ENCODE assay signal across 12 cellular contexts in the genomic region with DNA sequence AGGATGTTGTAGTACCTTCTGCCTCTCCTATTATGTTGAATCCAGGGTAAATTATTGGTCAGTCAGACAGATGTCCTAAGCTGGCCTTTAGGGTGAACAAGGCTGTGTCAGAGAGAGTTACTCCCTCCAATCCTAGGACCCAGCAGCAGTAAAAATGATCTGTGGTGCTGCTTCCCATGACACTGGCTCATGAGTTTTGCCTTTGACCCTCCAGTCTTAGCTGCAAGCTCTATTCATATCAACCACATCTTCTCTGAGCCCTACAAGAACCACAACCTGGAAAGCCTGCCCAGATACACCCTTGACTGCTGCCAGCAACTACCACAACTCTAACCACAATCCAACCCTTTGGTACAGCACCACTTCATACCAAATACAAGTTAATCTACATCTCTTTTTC. TPM values are rescaled to one million over a fixed set of nuclear protein-coding genes. Genes with fewer than 3 reads are reported as not detected.
DNase-seq lines count a peak whose midpoint lies in the region; ATAC-seq, FAIRE-seq and TF ChIP-seq lines count a peak whose summit lies in the region.
"Had no signal": no experiment of that assay in that cellular context is flagged by ENCODE, and none has a peak within 500 bp of the region (broad histone marks: within the 10 kb centered on the region; RNA-seq: fewer than 3 reads in every experiment).

No MANE protein-coding gene starts in this region.

- peak overlapping the region; percentile 76 for H3K27ac Mint-ChIP-seq in activated CD8-positive, alpha-beta T cell treated with anti-CD3 and anti-CD28 coated beads, Interleukin-2, amount 10 ng/mL, durations not matched to agents 7 days and 5 days
- H3K27ac Mint-ChIP-seq: brain had no signal

- TF ChIP-seq CTCF in mucosa of descending colon (IDR thresholded peaks at IDR 0.05) (no peak), D721Med (IDR thresholded peaks at IDR 0.05; ENCODE audit: insufficient read depth, missing control alignments) (no peak), brain microvascular endothelial cell (IDR thresholded peaks at IDR 0.05; ENCODE audit: low read depth, low read length, missing control alignments) (no peak)

- CTCF ChIA-PET in activated CD8-positive, alpha-beta T cell treated with anti-CD3 and anti-CD28 coated beads, Interleukin-2, amount 10 ng/mL, durations not matched to agents 7 days and 5 days (lab: Charles Lee) = no interaction called here

- no peaks in the 10 kb centered on the region for H3K27me3 ChIP-seq in brain microvascular endothelial cell (replicated peaks)

- intact Hi-C loops in mucosa of descending colon (cut with DNase I, micrococcal nuclease) = no loop called here

- no peaks in the 10 kb centered on the region for H3K9me3 Mint-ChIP-seq in activated CD8-positive, alpha-beta T cell treated with anti-CD3 and anti-CD28 coated beads, Interleukin-2, amount 10 ng/mL, durations not matched to agents 7 days and 5 days (ENCODE audit: insufficient read depth)
- H3K9me3 Mint-ChIP-seq: brain had no signal

- no peak overlapping the region for H3K4me3 Mint-ChIP-seq in activated CD8-positive, alpha-beta T cell treated with anti-CD3 and anti-CD28 coated beads, Interleukin-2, amount 10 ng/mL, durations not matched to agents 7 days and 5 days
- H3K4me3 Mint-ChIP-seq: brain had no signal

- POLR2A ChIA-PET in activated CD8-positive, alpha-beta T cell treated with anti-CD3 and anti-CD28 coated beads, Interleukin-2, amount 10 ng/mL, durations not matched to agents 7 days and 5 days (lab: Charles Lee) = no interaction called here

- peak; percentile 92 for ATAC-seq in activated CD8-positive, alpha-beta T cell treated with anti-CD3 and anti-CD28 coated beads, Interleukin-2, amount 10 ng/mL, durations not matched to agents 7 days and 5 days
- ATAC-seq in mucosa of descending colon = peak; percentile 8
- no peak for ATAC-seq in GM18870 (IDR thresholded peaks at IDR 0.05; ENCODE audit: unreplicated experiment)
- ATAC-seq: left cardiac atrium had no signal

- peaks cover 4% of the 10 kb centered on the region for H3K27me3 Mint-ChIP-seq in activated CD8-positive, alpha-beta T cell treated with anti-CD3 and anti-CD28 coated beads, Interleukin-2, amount 10 ng/mL, durations not matched to agents 7 days and 5 days (ENCODE audit: low read depth)

- FAIRE-seq in D721Med (lab: Jason Lieb, UNC) = no peak

- H3K36me3 Mint-ChIP-seq in activated CD8-positive, alpha-beta T cell treated with anti-CD3 and anti-CD28 coated beads, Interleukin-2, amount 10 ng/mL, durations not matched to agents 7 days and 5 days (ENCODE audit: low read depth) = no peaks in the 10 kb centered on the region
- H3K36me3 Mint-ChIP-seq: brain had no signal

- no peak overlapping the region for H3K27ac ChIP-seq in brain microvascular endothelial cell
- H3K27ac ChIP-seq: WERI-Rb-1 had no signal

- DNase-seq in CMK (ENCODE audit: low read depth) (peak; percentile 4), mucosa of descending colon (no peak), D721Med (ENCODE audit: insufficient read length, low spot score) (no peak), NCI-H2107 treated with DMSO at 0.1 percent for 48 hours (lab: John Stamatoyannopoulos, UW; ENCODE audit: unreplicated experiment) (no peak), brain microvascular endothelial cell (no peak)
- DNase-seq in Jurkat, Clone E6-1 (ENCODE audit: low read depth, low spot score) = peak; percentile 67
- DNase-seq in activated CD8-positive, alpha-beta T cell treated with anti-CD3 and anti-CD28 coated beads, Interleukin-2, amount 10 ng/mL, durations not matched to agents 7 days and 5 days = peak; percentile 63
- DNase-seq: left cardiac atrium, NCI-H1436 treated with DMSO at 0.1 percent for 48 hours, WERI-Rb-1 had no signal

- H3K9me3 ChIP-seq in mucosa of descending colon = no peaks in the 10 kb centered on the region

- in situ Hi-C loops in brain microvascular endothelial cell (cut with HindIII; ENCODE audit: low pct_ligation_motif_present, low sequenced_read_pairs) = no loop called here

- no peaks in the 10 kb centered on the region for H3K4me1 ChIP-seq in mucosa of descending colon (ENCODE audit: low read depth)

- no peaks in the 10 kb centered on the region for H3K36me3 ChIP-seq in mucosa of descending colon (ENCODE audit: low read depth)
- H3K36me3 ChIP-seq in brain microvascular endothelial cell (replicated peaks) = no peaks in the 10 kb centered on the region
- H3K36me3 ChIP-seq: WERI-Rb-1 had no signal

- H3K4me1 Mint-ChIP-seq in activated CD8-positive, alpha-beta T cell treated with anti-CD3 and anti-CD28 coated beads, Interleukin-2, amount 10 ng/mL, durations not matched to agents 7 days and 5 days (ENCODE audit: low read depth) = peaks cover 13% of the 10 kb centered on the region
- H3K4me1 Mint-ChIP-seq: brain had no signal

- no peak overlapping the region for H3K4me3 ChIP-seq in Jurkat, Clone E6-1 (ENCODE audit: low read length)
- H3K4me3 ChIP-seq in mucosa of descending colon (no peak overlapping the region), brain microvascular endothelial cell (ENCODE audit: low read depth, low read length) (no peak overlapping the region)

RNA-seq across cellular contexts. Expression of gene PHLDB2, which starts 27.2 kb away (rescaled TPM):
- polyA plus RNA-seq in Jurkat, Clone E6-1 (2012; ENCODE audit: insufficient read depth, insufficient read length) = 4.0 TPM
- total RNA-seq in activated CD8-positive, alpha-beta T cell treated with anti-CD3 and anti-CD28 coated beads, Interleukin-2, amount 10 ng/mL, durations not matched to agents 7 days and 5 days = 1 to 10 TPM; 2.5 to 4.1 TPM
- total RNA-seq in mucosa of descending colon = 10 to 100 TPM in 2 of 3 donors, 1 to 10 TPM in 1; 9.4 to 90.2 (median 17.7) TPM

Comparison
In these comparisons a context has a peak if more than half of its experiments do, and no peak if none do; other contexts are left out.
1. DNase-seq: peak in CMK (single experiment), Jurkat, Clone E6-1 (single experiment) and activated CD8-positive, alpha-beta T cell treated with anti-CD3 and anti-CD28 coated beads, Interleukin-2, amount 10 ng/mL, durations not matched to agents 7 days and 5 days (single experiment); none in mucosa of descending colon (0 of 3), D721Med (single experiment), NCI-H2107 treated with DMSO at 0.1 percent for 48 hours (single experiment) and brain microvascular endothelial cell (single experiment).